In the genomic region with DNA sequence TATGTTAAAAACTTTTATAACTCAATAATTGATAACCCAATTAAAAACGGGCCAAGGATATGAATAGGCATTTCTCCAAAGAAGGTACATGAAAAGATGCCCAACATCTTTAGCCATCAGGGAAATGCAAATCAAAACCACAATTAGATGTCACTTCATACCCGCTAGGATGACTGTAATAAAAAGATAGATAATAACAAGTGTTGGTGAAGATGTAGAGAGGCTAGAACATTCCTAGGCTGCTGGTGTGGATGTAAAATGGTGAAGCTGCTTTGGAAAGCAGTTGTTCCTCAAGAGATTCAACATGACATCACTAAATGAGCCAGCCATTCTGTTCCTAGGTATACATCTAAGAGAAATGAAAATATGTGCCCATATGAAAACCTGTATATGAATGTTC, we compare ENCODE assay signal across 10 cellular contexts. TPM values are rescaled to one million over a fixed set of nuclear protein-coding genes. Genes with fewer than 3 reads are reported as not detected.
"Had no signal": no experiment of that assay in that cellular context is flagged by ENCODE, and none has a peak within 500 bp of the region (broad histone marks: within the 10 kb centered on the region; RNA-seq: fewer than 3 reads in every experiment).

No MANE protein-coding gene starts in this region.

- H3K4me3 Mint-ChIP-seq: GM23338, H9, HFFc6 had no signal

- DNase-seq: H9, HCEC 1CT, HFFc6, KG1 had no signal

- H3K27me3 Mint-ChIP-seq: IgD-negative memory B cell had no signal

- FAIRE-seq: H1, H54, HepG2 had no signal

- H3K27ac Mint-ChIP-seq: GM23338, H9, HFFc6 had no signal

- H3K4me2 ChIP-seq: GM23338 had no signal

- H3K27ac ChIP-seq: HL-60 had no signal

- H3K4me1 Mint-ChIP-seq: GM23338, H9 had no signal

- H3K4me3 ChIP-seq: GM23338 had no signal

- ATAC-seq: GM23338, HepG2 had no signal

- H2AFZ ChIP-seq: GM23338 had no signal

RNA-seq across cellular contexts. Expression of a gene that starts 35.6 kb away (rescaled TPM):
- total RNA-seq: HepG2 had no signal
